Comparison of ENCODE assay signal across 7 cellular contexts in the genomic region with DNA sequence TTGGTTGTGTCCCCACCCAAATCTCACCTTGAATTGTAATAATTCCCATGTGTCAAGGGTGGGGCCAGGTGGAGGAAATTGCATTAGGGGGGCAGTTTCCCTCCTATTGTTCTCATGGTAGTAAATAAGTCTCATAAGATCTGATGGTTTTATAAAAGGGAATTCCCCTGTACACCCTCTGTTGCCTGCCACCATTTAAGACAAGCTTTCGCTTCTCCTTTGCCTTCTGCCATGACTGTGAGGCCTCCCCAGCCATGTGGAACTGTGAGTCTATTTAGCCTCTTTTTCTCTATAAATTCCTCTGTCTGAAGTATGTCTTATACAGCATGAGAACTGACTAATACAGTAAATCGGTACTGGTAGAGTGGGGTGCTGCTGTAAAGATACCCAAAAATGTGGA.
DNase-seq lines count a peak whose midpoint lies in the region; ATAC-seq lines count a peak whose summit lies in the region.
"Not testable (repeated sequence)": the region's sequence is repeated elsewhere in the genome, so short reads cannot be mapped to it uniquely, and the experiment has no call there.

No MANE protein-coding gene starts in this region.

- H3K27me3 Mint-ChIP-seq in memory B cell, result not testable (repeated sequence)

- DNase-seq in memory B cell (ENCODE audit: low spot score in 2 of 2), result peak; percentile 23 to 41

- peaks cover 16% of the 10 kb centered on the region for H3K36me3 Mint-ChIP-seq in memory B cell

- peak overlapping the region; percentile 51 for H3K4me3 Mint-ChIP-seq in memory B cell

- H3K4me1 Mint-ChIP-seq in memory B cell, result not testable (repeated sequence)

- H3K9me3 Mint-ChIP-seq in memory B cell, result not testable (repeated sequence)

- peak overlapping the region; percentile 85 for H3K27ac Mint-ChIP-seq in memory B cell

- peak; percentile 92 for ATAC-seq in GM18511 (IDR thresholded peaks at IDR 0.05; ENCODE audit: unreplicated experiment)
- peak; percentile 99 for ATAC-seq in GM19351 (IDR thresholded peaks at IDR 0.05; ENCODE audit: unreplicated experiment)
- peak; percentile 87 for ATAC-seq in GM21576 (IDR thresholded peaks at IDR 0.05; ENCODE audit: unreplicated experiment)
- ATAC-seq in HG02870 (IDR thresholded peaks at IDR 0.05; ENCODE audit: unreplicated experiment), result peak; percentile 83
- peak; percentile 93 for ATAC-seq in HG03159 (IDR thresholded peaks at IDR 0.05; ENCODE audit: unreplicated experiment)
- peak; percentile 91 for ATAC-seq in HG03565 (IDR thresholded peaks at IDR 0.05; ENCODE audit: unreplicated experiment)
- peak; percentile 99 for ATAC-seq in memory B cell (ENCODE audit: low read depth)

Comparison
In these comparisons a context has a peak if more than half of its experiments do, and no peak if none do; other contexts are left out.
1. Peak in every context shown above with its lines: DNase-seq and ATAC-seq.